Comparison of ENCODE assay signal across 6 cellular contexts in genomic region chr2:200863655-200864205, GRCh38. TPM values are rescaled to one million over a fixed set of nuclear protein-coding genes. Genes with fewer than 3 reads are reported as not detected.
DNase-seq lines count a peak whose midpoint lies in the region; ATAC-seq and TF ChIP-seq lines count a peak whose summit lies in the region.

No MANE protein-coding gene starts in this region.

- in situ Hi-C loops in KBM-7 (cut with MboI; ENCODE audit: low pct_unique_long_range_greater_than_20kb, low sequenced_read_pairs) = no loop called here

- peaks cover 17% of the 10 kb centered on the region for H3K27me3 Mint-ChIP-seq in brain
- H3K27me3 Mint-ChIP-seq in natural killer cell treated with Interleukin-12 subunit alpha and Interleukin-12 subunit beta and Interleukin-15 and Interleukin-18, amount 100 ng/mL, for 72 hours = no peaks in the 10 kb centered on the region

- peak overlapping the region; percentile 91 to 98 (median 94) for H3K4me3 Mint-ChIP-seq in brain
- H3K4me3 Mint-ChIP-seq in natural killer cell treated with Interleukin-12 subunit alpha and Interleukin-12 subunit beta and Interleukin-15 and Interleukin-18, amount 100 ng/mL, for 72 hours = peak overlapping the region; percentile 99

- peaks cover 0 to 3% (median 2%) of the 10 kb centered on the region in 5 experiments for H3K9me3 Mint-ChIP-seq in brain
- no peaks in the 10 kb centered on the region for H3K9me3 Mint-ChIP-seq in natural killer cell treated with Interleukin-12 subunit alpha and Interleukin-12 subunit beta and Interleukin-15 and Interleukin-18, amount 100 ng/mL, for 72 hours

- peaks cover 49% of the 10 kb centered on the region for H3K36me3 Mint-ChIP-seq in brain
- H3K36me3 Mint-ChIP-seq in natural killer cell treated with Interleukin-12 subunit alpha and Interleukin-12 subunit beta and Interleukin-15 and Interleukin-18, amount 100 ng/mL, for 72 hours = peaks cover 39% of the 10 kb centered on the region

- no peak for TF ChIP-seq CTCF in brain (conservative IDR thresholded peaks at IDR 0.05)

- H3K27ac Mint-ChIP-seq in brain = peak overlapping the region; percentile 99 to 100 (median 100)
- H3K27ac Mint-ChIP-seq in natural killer cell treated with Interleukin-12 subunit alpha and Interleukin-12 subunit beta and Interleukin-15 and Interleukin-18, amount 100 ng/mL, for 72 hours = peak overlapping the region; percentile 94 to 96

- no peak for DNase-seq in natural killer cell treated with Interleukin-12 subunit alpha and Interleukin-12 subunit beta and Interleukin-15 and Interleukin-18, amount 100 ng/mL, for 72 hours (ENCODE audit: low spot score)
- DNase-seq in KBM-7 = no peak

- peaks cover 51% of the 10 kb centered on the region for H3K4me1 Mint-ChIP-seq in brain
- peaks cover 35% of the 10 kb centered on the region in 2 donors for H3K4me1 Mint-ChIP-seq in natural killer cell treated with Interleukin-12 subunit alpha and Interleukin-12 subunit beta and Interleukin-15 and Interleukin-18, amount 100 ng/mL, for 72 hours (ENCODE audit: low read depth in 2 of 2)

- ATAC-seq in GM18520 (IDR thresholded peaks at IDR 0.05; ENCODE audit: unreplicated experiment) = peak; percentile 3
- ATAC-seq in HG03460 (IDR thresholded peaks at IDR 0.05; ENCODE audit: unreplicated experiment) = peak; percentile 6
- no peak for ATAC-seq in natural killer cell treated with Interleukin-12 subunit alpha and Interleukin-12 subunit beta and Interleukin-15 and Interleukin-18, amount 100 ng/mL, for 72 hours
- ATAC-seq in GM19467 (IDR thresholded peaks at IDR 0.05; ENCODE audit: unreplicated experiment) = no peak

RNA-seq across cellular contexts. Expression of gene CLK1, which starts 0.7 kb away (rescaled TPM):
- polyA plus RNA-seq in brain (ENCODE audit: insufficient read depth, low read depth, low replicate concordance) = 27.9 TPM
- 100 to 1,000 TPM; 108 to 168 TPM for total RNA-seq in natural killer cell treated with Interleukin-12 subunit alpha and Interleukin-12 subunit beta and Interleukin-15 and Interleukin-18, amount 100 ng/mL, for 72 hours

RNA-seq across cellular contexts. Expression of gene PPIL3, which starts 25.1 kb away (rescaled TPM):
- 17.1 TPM for polyA plus RNA-seq in brain (ENCODE audit: insufficient read depth, low read depth, low replicate concordance)
- 10 to 100 TPM; 21.8 to 35.0 TPM for total RNA-seq in natural killer cell treated with Interleukin-12 subunit alpha and Interleukin-12 subunit beta and Interleukin-15 and Interleukin-18, amount 100 ng/mL, for 72 hours

RNA-seq across cellular contexts. Expression of gene NIF3L1, which starts 25.4 kb away (rescaled TPM):
- 26.6 TPM for polyA plus RNA-seq in brain (ENCODE audit: insufficient read depth, low read depth, low replicate concordance)
- total RNA-seq in natural killer cell treated with Interleukin-12 subunit alpha and Interleukin-12 subunit beta and Interleukin-15 and Interleukin-18, amount 100 ng/mL, for 72 hours = 10 to 100 TPM; 23.2 to 37.8 TPM

RNA-seq across cellular contexts. Expression of gene BZW1, which starts 52.0 kb away (rescaled TPM):
- 65.1 TPM for polyA plus RNA-seq in brain (ENCODE audit: insufficient read depth, low read depth, low replicate concordance)
- 100 to 1,000 TPM; 327 to 422 TPM for total RNA-seq in natural killer cell treated with Interleukin-12 subunit alpha and Interleukin-12 subunit beta and Interleukin-15 and Interleukin-18, amount 100 ng/mL, for 72 hours

Comparison
In these comparisons a context has a peak if more than half of its experiments do, and no peak if none do; other contexts are left out.
1. ATAC-seq: peak in GM18520 (single experiment) and HG03460 (single experiment); none in natural killer cell treated with Interleukin-12 subunit alpha and Interleukin-12 subunit beta and Interleukin-15 and Interleukin-18, amount 100 ng/mL, for 72 hours (0 of 2) and GM19467 (single experiment).